In the genomic region with DNA sequence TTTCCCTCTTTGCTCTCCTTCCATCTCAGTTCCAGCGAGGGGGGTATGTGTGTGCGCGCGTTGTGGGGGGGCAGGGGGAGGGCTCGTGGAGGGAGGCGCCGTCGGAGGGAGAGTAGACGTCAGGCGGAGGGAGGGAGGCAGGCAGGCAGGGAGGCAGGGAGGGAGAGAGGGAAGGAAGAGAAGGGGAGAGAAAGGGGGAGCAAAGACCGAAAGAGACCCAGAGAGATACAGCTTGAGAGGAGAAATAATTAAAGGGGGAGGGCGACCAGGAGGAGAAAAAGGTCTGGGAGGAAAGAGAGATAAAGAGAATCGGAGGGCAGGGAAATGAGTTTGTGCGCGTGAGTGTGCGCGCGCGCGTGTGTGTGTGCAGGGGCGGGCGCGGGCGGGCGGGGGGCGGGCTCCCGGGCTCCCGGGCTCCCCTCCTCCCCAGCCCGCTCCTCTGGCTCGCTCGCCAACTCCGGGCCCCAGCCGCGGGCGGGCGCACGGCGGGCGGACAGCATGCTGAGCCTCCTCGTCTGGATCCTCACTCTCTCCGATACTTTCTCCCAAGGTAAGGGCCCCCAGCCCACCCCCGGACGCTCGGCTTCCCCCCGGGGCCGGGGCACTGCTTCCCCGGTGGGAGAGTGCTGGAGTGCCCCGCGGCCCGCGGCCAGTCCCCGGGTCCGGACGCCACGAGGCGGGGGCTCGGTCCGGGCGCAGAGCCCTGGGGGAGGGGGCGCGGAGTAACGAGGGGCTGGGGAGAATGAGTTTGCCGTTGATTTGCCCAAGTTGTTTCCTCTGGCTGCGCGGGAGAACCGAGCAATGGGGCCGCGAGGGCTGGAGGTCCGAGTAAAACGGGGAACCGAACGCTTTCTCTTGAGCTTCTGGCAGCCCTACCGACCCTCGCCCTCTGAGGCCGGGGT, we compare ENCODE assay signal across 8 cellular contexts. TPM values are rescaled to one million over a fixed set of nuclear protein-coding genes. Genes with fewer than 3 reads are reported as not detected.
DNase-seq lines count a peak whose midpoint lies in the region; ATAC-seq and TF ChIP-seq lines count a peak whose summit lies in the region.

TSS of gene KIRREL1 (plus strand) at position 467 of the 902 bp plus-strand sequence. CDS start at position 499, 32 bp downstream.

- in situ Hi-C loops in KBM-7 (cut with MboI; ENCODE audit: low pct_unique_long_range_greater_than_20kb, low sequenced_read_pairs), result no loop called here

- POLR2A ChIA-PET in CD8-positive, alpha-beta T cell (lab: Charles Lee), result no interaction called here

- DNase-seq in CD8-positive, alpha-beta T cell, result no peak
- peak; percentile 65 for DNase-seq in KBM-7
- peak; percentile 17 for DNase-seq in activated naive CD8-positive, alpha-beta T cell treated with anti-CD3 and anti-CD28 coated beads, Interleukin-2, amount 50 U/mL, for 24 hours
- DNase-seq in left ventricle myocardium inferior, result peak; percentile 67
- DNase-seq in posterior vena cava (ENCODE audit: low spot score), result no peak
- no peak for DNase-seq in NCI-H345 treated with DMSO at 0.1 percent for 48 hours (lab: John Stamatoyannopoulos, UW; ENCODE audit: unreplicated experiment)
- no peak for DNase-seq in NCI-H2171 treated with DMSO at 0.1 percent for 48 hours (lab: John Stamatoyannopoulos, UW)

- CTCF ChIA-PET in CD8-positive, alpha-beta T cell (lab: Charles Lee), result interaction anchor here (0.9 to 3.1 kb wide), 7 partner anchors 9 to 128 kb away, joined by 3 to 20 read pairs (median 6); no protein-coding TSS in a partner anchor

- peaks cover 15% of the 10 kb centered on the region for H3K4me1 Mint-ChIP-seq in CD8-positive, alpha-beta T cell (ENCODE audit: low read depth)
- H3K4me1 Mint-ChIP-seq in activated naive CD8-positive, alpha-beta T cell treated with anti-CD3 and anti-CD28 coated beads, Interleukin-2, amount 50 U/mL, for 24 hours, result peaks cover 4% of the 10 kb centered on the region

- no peaks in the 10 kb centered on the region for H3K9me3 ChIP-seq in CD8-positive, alpha-beta T cell (ENCODE audit: low read length)
- H3K9me3 ChIP-seq in left ventricle myocardium inferior (replicated peaks), result no peaks in the 10 kb centered on the region

- H3K27ac Mint-ChIP-seq in CD8-positive, alpha-beta T cell, result no peak within 1 kb of the TSS
- no peak within 1 kb of the TSS for H3K27ac Mint-ChIP-seq in activated naive CD8-positive, alpha-beta T cell treated with anti-CD3 and anti-CD28 coated beads, Interleukin-2, amount 50 U/mL, for 24 hours

- peaks cover 37% of the 10 kb centered on the region for H3K27me3 Mint-ChIP-seq in CD8-positive, alpha-beta T cell (ENCODE audit: low read depth)
- peaks cover 39% of the 10 kb centered on the region for H3K27me3 Mint-ChIP-seq in activated naive CD8-positive, alpha-beta T cell treated with anti-CD3 and anti-CD28 coated beads, Interleukin-2, amount 50 U/mL, for 24 hours

- H3K36me3 ChIP-seq in CD8-positive, alpha-beta T cell (ENCODE audit: insufficient read depth, low read length), result no peaks in the 10 kb centered on the region
- H3K36me3 ChIP-seq in left ventricle myocardium inferior, result no peaks in the 10 kb centered on the region

- H3K9me3 Mint-ChIP-seq in CD8-positive, alpha-beta T cell, result no peaks in the 10 kb centered on the region
- H3K9me3 Mint-ChIP-seq in activated naive CD8-positive, alpha-beta T cell treated with anti-CD3 and anti-CD28 coated beads, Interleukin-2, amount 50 U/mL, for 24 hours, result no peaks in the 10 kb centered on the region

- no peak within 1 kb of the TSS for H3K27ac ChIP-seq in CD8-positive, alpha-beta T cell (ENCODE audit: low read depth, low read length)
- peak within 1 kb of the TSS; percentile 90 for H3K27ac ChIP-seq in left ventricle myocardium inferior (replicated peaks)

- intact Hi-C loops in CD8-positive, alpha-beta T cell (cut with DNase I, micrococcal nuclease), result loop anchor here in 1 of 2 experiments (5.0 kb wide), 1 partner anchor 1079 kb away; no protein-coding TSS in a partner anchor
- intact Hi-C loops in left ventricle myocardium inferior (cut with micrococcal nuclease), result loop anchor here (5.0 kb wide), 1 partner anchor 94 kb away; no protein-coding TSS in a partner anchor
- intact Hi-C loops in posterior vena cava (cut with DNase I), result loop anchor here (2.0 to 5.0 kb wide), 3 partner anchors 44 to 94 kb away; no protein-coding TSS in a partner anchor

- no peaks in the 10 kb centered on the region for H3K36me3 Mint-ChIP-seq in CD8-positive, alpha-beta T cell
- no peaks in the 10 kb centered on the region for H3K36me3 Mint-ChIP-seq in activated naive CD8-positive, alpha-beta T cell treated with anti-CD3 and anti-CD28 coated beads, Interleukin-2, amount 50 U/mL, for 24 hours (ENCODE audit: low read depth)

- no peak for TF ChIP-seq CTCF in CD8-positive, alpha-beta T cell (IDR thresholded peaks at IDR 0.05)
- TF ChIP-seq CTCF in left ventricle myocardium inferior (IDR thresholded peaks at IDR 0.05; ENCODE audit: borderline replicate concordance), result no peak

- H3K4me3 Mint-ChIP-seq in CD8-positive, alpha-beta T cell, result peak within 1 kb of the TSS; percentile 62
- H3K4me3 Mint-ChIP-seq in activated naive CD8-positive, alpha-beta T cell treated with anti-CD3 and anti-CD28 coated beads, Interleukin-2, amount 50 U/mL, for 24 hours, result peak within 1 kb of the TSS; percentile 59

- no peak for ATAC-seq in CD8-positive, alpha-beta T cell
- ATAC-seq in activated naive CD8-positive, alpha-beta T cell treated with anti-CD3 and anti-CD28 coated beads, Interleukin-2, amount 50 U/mL, for 24 hours, result no peak
- ATAC-seq in HG03045 (IDR thresholded peaks at IDR 0.05; ENCODE audit: unreplicated experiment), result no peak

- no peak within 1 kb of the TSS for H3K4me3 ChIP-seq in CD8-positive, alpha-beta T cell (ENCODE audit: low read depth, low read length)
- H3K4me3 ChIP-seq in left ventricle myocardium inferior, result peak within 1 kb of the TSS; percentile 90

- peaks cover 4% of the 10 kb centered on the region for H3K27me3 ChIP-seq in CD8-positive, alpha-beta T cell (ENCODE audit: insufficient read depth, low read length)
- H3K27me3 ChIP-seq in left ventricle myocardium inferior (ENCODE audit: low read depth), result peaks cover 54% of the 10 kb centered on the region

- peaks cover 5% of the 10 kb centered on the region for H3K4me1 ChIP-seq in CD8-positive, alpha-beta T cell (ENCODE audit: insufficient read depth, low read length)
- peaks cover 35% of the 10 kb centered on the region for H3K4me1 ChIP-seq in left ventricle myocardium inferior

RNA-seq across cellular contexts. Expression of gene KIRREL1, which starts in this region (rescaled TPM):
- total RNA-seq in CD8-positive, alpha-beta T cell, result not detected
- total RNA-seq in left ventricle myocardium inferior (7.3 TPM), posterior vena cava (10 to 100 TPM; 57.9 to 68.9 TPM)

Comparison
In these comparisons a context has a peak if more than half of its experiments do, and no peak if none do; other contexts are left out.
1. DNase-seq: peak in KBM-7 (single experiment), activated naive CD8-positive, alpha-beta T cell treated with anti-CD3 and anti-CD28 coated beads, Interleukin-2, amount 50 U/mL, for 24 hours (single experiment) and left ventricle myocardium inferior (single experiment); none in CD8-positive, alpha-beta T cell (0 of 7), posterior vena cava (single experiment), NCI-H345 treated with DMSO at 0.1 percent for 48 hours (single experiment) and NCI-H2171 treated with DMSO at 0.1 percent for 48 hours (single experiment).